In genomic region chr22:28678778-28679610, GRCh38 we compare ENCODE assay signal across 8 cellular contexts. TPM values are rescaled to one million over a fixed set of nuclear protein-coding genes. Genes with fewer than 3 reads are reported as not detected.
DNase-seq lines count a peak whose midpoint lies in the region; TF ChIP-seq lines count a peak whose summit lies in the region.
"Not testable (repeated sequence)": the region's sequence is repeated elsewhere in the genome, so short reads cannot be mapped to it uniquely, and the experiment has no call there.

No MANE protein-coding gene starts in this region.

- H3K9me3 Mint-ChIP-seq in activated naive CD4-positive, alpha-beta T cell treated with anti-CD3 and anti-CD28 coated beads for 36 hours; endothelial cell (ENCODE audit: unreplicated experiment); immature natural killer cell; neural crest cell; stimulated activated naive CD8-positive, alpha-beta T cell treated with anti-CD3 and anti-CD28 coated beads, Interleukin-15, Interleukin-2, amounts not matched to agents 100 ng/mL and 50 ng/mL, for 24 hours: not testable (repeated sequence)

- peaks cover 59% of the 10 kb centered on the region for H3K27me3 Mint-ChIP-seq in activated naive CD4-positive, alpha-beta T cell treated with anti-CD3 and anti-CD28 coated beads for 36 hours (ENCODE audit: low read depth)
- H3K27me3 Mint-ChIP-seq in endothelial cell (ENCODE audit: unreplicated experiment); neural crest cell (ENCODE audit: low read depth): not testable (repeated sequence)
- H3K27me3 Mint-ChIP-seq in immature natural killer cell (ENCODE audit: low read depth in 3 of 3), result peaks cover 24 to 50% (median 26%) of the 10 kb centered on the region in 3 donors
- peaks cover 71% of the 10 kb centered on the region for H3K27me3 Mint-ChIP-seq in stimulated activated naive CD8-positive, alpha-beta T cell treated with anti-CD3 and anti-CD28 coated beads, Interleukin-15, Interleukin-2, amounts not matched to agents 100 ng/mL and 50 ng/mL, for 24 hours

- H3K4me3 ChIP-seq in BLaER1 (peak overlapping the region; percentile 73), HL-60 (replicated peaks; ENCODE audit: insufficient read depth, low read length) (peak overlapping the region; percentile 15), SJCRH30 (peak overlapping the region; percentile 100)

- peaks cover 60% of the 10 kb centered on the region for H3K27me3 ChIP-seq in BLaER1
- H3K27me3 ChIP-seq in HL-60 (ENCODE audit: insufficient read depth, poor library complexity, severe bottlenecking), result peaks cover 40% of the 10 kb centered on the region
- H3K27me3 ChIP-seq in SJCRH30, result not testable (repeated sequence)

- H3K4me1 Mint-ChIP-seq in activated naive CD4-positive, alpha-beta T cell treated with anti-CD3 and anti-CD28 coated beads for 36 hours (ENCODE audit: low read depth), result peaks cover 18% of the 10 kb centered on the region
- not testable (repeated sequence) for H3K4me1 Mint-ChIP-seq in endothelial cell (ENCODE audit: unreplicated experiment)
- H3K4me1 Mint-ChIP-seq in immature natural killer cell (peaks cover 18 to 21% of the 10 kb centered on the region in 2 donors), neural crest cell (peaks cover 12% of the 10 kb centered on the region)
- peaks cover 22% of the 10 kb centered on the region for H3K4me1 Mint-ChIP-seq in stimulated activated naive CD8-positive, alpha-beta T cell treated with anti-CD3 and anti-CD28 coated beads, Interleukin-15, Interleukin-2, amounts not matched to agents 100 ng/mL and 50 ng/mL, for 24 hours (ENCODE audit: low read depth)

- not testable (repeated sequence) for H3K9me3 ChIP-seq in BLaER1; SJCRH30 (replicated peaks)

- not testable (repeated sequence) for TF ChIP-seq CTCF in HL-60 (IDR thresholded peaks at IDR 0.05; ENCODE audit: insufficient read depth, low read length); endothelial cell (IDR thresholded peaks at IDR 0.05; ENCODE audit: unreplicated experiment); neural crest cell (conservative IDR thresholded peaks at IDR 0.05)

- H4K20me1 ChIP-seq in BLaER1, result peaks cover 37% of the 10 kb centered on the region

- not testable (repeated sequence) for DNase-seq in HL-60 (ENCODE audit: low read depth in 1 of 2, low spot score in 1 of 2); endothelial cell (ENCODE audit: low spot score); immature natural killer cell
- DNase-seq in SJCRH30 (peak; percentile 6 to 32), neural crest cell (ENCODE audit: low read depth, low spot score) (peak; percentile 6)
- peak; percentile 18 for DNase-seq in activated naive CD4-positive, alpha-beta T cell treated with anti-CD3 and anti-CD28 coated beads for 36 hours

- H3K4me3 Mint-ChIP-seq in activated naive CD4-positive, alpha-beta T cell treated with anti-CD3 and anti-CD28 coated beads for 36 hours, result peak overlapping the region; percentile 70
- H3K4me3 Mint-ChIP-seq in endothelial cell (ENCODE audit: unreplicated experiment), result peak overlapping the region; percentile 91
- peak overlapping the region; percentile 68 to 80 (median 73) for H3K4me3 Mint-ChIP-seq in immature natural killer cell
- peak overlapping the region; percentile 91 for H3K4me3 Mint-ChIP-seq in neural crest cell
- peak overlapping the region; percentile 67 for H3K4me3 Mint-ChIP-seq in stimulated activated naive CD8-positive, alpha-beta T cell treated with anti-CD3 and anti-CD28 coated beads, Interleukin-15, Interleukin-2, amounts not matched to agents 100 ng/mL and 50 ng/mL, for 24 hours

- H3K4me1 ChIP-seq in BLaER1, result peaks cover 23% of the 10 kb centered on the region
- H3K4me1 ChIP-seq in SJCRH30, result not testable (repeated sequence)

- H3K27ac ChIP-seq in BLaER1 (peak overlapping the region; percentile 58; the same call in 1 of the 2 replicates), SJCRH30 (peak overlapping the region; percentile 66; the same call in 1 of the 2 replicates)
- not testable (repeated sequence) for H3K27ac ChIP-seq in HL-60 (replicated peaks)

- H3K4me2 ChIP-seq in BLaER1, result peak overlapping the region; percentile 90

- H3K36me3 Mint-ChIP-seq in activated naive CD4-positive, alpha-beta T cell treated with anti-CD3 and anti-CD28 coated beads for 36 hours (ENCODE audit: low read depth); endothelial cell (ENCODE audit: low read depth, unreplicated experiment); immature natural killer cell; neural crest cell (ENCODE audit: low read depth); stimulated activated naive CD8-positive, alpha-beta T cell treated with anti-CD3 and anti-CD28 coated beads, Interleukin-15, Interleukin-2, amounts not matched to agents 100 ng/mL and 50 ng/mL, for 24 hours (ENCODE audit: low read depth): not testable (repeated sequence)

- not testable (repeated sequence) for H3K27ac Mint-ChIP-seq in activated naive CD4-positive, alpha-beta T cell treated with anti-CD3 and anti-CD28 coated beads for 36 hours; endothelial cell (ENCODE audit: unreplicated experiment); immature natural killer cell; stimulated activated naive CD8-positive, alpha-beta T cell treated with anti-CD3 and anti-CD28 coated beads, Interleukin-15, Interleukin-2, amounts not matched to agents 100 ng/mL and 50 ng/mL, for 24 hours
- H3K27ac Mint-ChIP-seq in neural crest cell (ENCODE audit: unreplicated experiment), result peak overlapping the region; percentile 93

- CTCF ChIA-PET in activated naive CD4-positive, alpha-beta T cell treated with anti-CD3 and anti-CD28 coated beads for 36 hours (lab: Charles Lee), result interaction anchor here (0.6 to 0.7 kb wide), 2 partner anchors 23 to 66 kb away, joined by 3 to 4 read pairs; no protein-coding TSS in a partner anchor

- peak overlapping the region; percentile 76 for H3K9ac ChIP-seq in BLaER1

- intact Hi-C loops in activated naive CD4-positive, alpha-beta T cell treated with anti-CD3 and anti-CD28 coated beads for 36 hours (cut with micrococcal nuclease), result loop anchor here (2.0 to 10.0 kb wide), 2 partner anchors 62 to 136 kb away; partner anchors contain the start of gene CHEK2

- H3K36me3 ChIP-seq in BLaER1, SJCRH30: not testable (repeated sequence)

RNA-seq across cellular contexts. Expression of gene TTC28, which starts 0.6 kb away (rescaled TPM):
- 12.8 and 13.2 TPM in 2 replicates for total RNA-seq in SJCRH30 (2014; rRNA removed; shearing (Covaris generic))
- 1 to 10 TPM; 1.6 to 1.9 TPM for total RNA-seq in activated naive CD4-positive, alpha-beta T cell treated with anti-CD3 and anti-CD28 coated beads for 36 hours
- total RNA-seq in endothelial cell (ENCODE audit: unreplicated experiment), result 70.8 TPM
- polyA plus RNA-seq in immature natural killer cell, result under 1 TPM in 2 of 3 donors, not detected in 1; 0.03 to 0.65 TPM
- total RNA-seq in neural crest cell, result 60.8 and 65.4 TPM in 2 replicates

Comparison
In these comparisons a context has a peak if more than half of its experiments do, and no peak if none do; other contexts are left out.
1. H3K4me3 ChIP-seq: peak in every context shown above with its lines; median percentile 100 in SJCRH30; 73 in BLaER1; 15 in HL-60.